8 cellular contexts compared by ENCODE assay signal in genomic region chr14:34043627-34044372, GRCh38.
DNase-seq lines count a peak whose midpoint lies in the region; ATAC-seq lines count a peak whose summit lies in the region.

No MANE protein-coding gene starts in this region.

- H3K9me3 Mint-ChIP-seq in T-helper 1 cell treated with Interleukin-12 subunit alpha and Interleukin-12 subunit beta and Interleukin-4 antibody, amounts not matched to agents 30 μg/mL and 1 μg/mL, for 36 hours: peaks cover 8% of the 10 kb centered on the region
- H3K9me3 Mint-ChIP-seq in central memory CD8-positive, alpha-beta T cell: peaks cover 12% of the 10 kb centered on the region

- H3K27ac Mint-ChIP-seq in T-helper 1 cell treated with Interleukin-12 subunit alpha and Interleukin-12 subunit beta and Interleukin-4 antibody, amounts not matched to agents 30 μg/mL and 1 μg/mL, for 36 hours: peak overlapping the region; percentile 92
- H3K27ac Mint-ChIP-seq in central memory CD8-positive, alpha-beta T cell (ENCODE audit: low read depth): no peak overlapping the region

- H3K27me3 Mint-ChIP-seq in T-helper 1 cell treated with Interleukin-12 subunit alpha and Interleukin-12 subunit beta and Interleukin-4 antibody, amounts not matched to agents 30 μg/mL and 1 μg/mL, for 36 hours (ENCODE audit: low read depth): no peaks in the 10 kb centered on the region
- no peaks in the 10 kb centered on the region for H3K27me3 Mint-ChIP-seq in central memory CD8-positive, alpha-beta T cell

- peaks cover 22% of the 10 kb centered on the region for H3K36me3 Mint-ChIP-seq in T-helper 1 cell treated with Interleukin-12 subunit alpha and Interleukin-12 subunit beta and Interleukin-4 antibody, amounts not matched to agents 30 μg/mL and 1 μg/mL, for 36 hours (ENCODE audit: low read depth)
- H3K36me3 Mint-ChIP-seq in central memory CD8-positive, alpha-beta T cell (ENCODE audit: insufficient read depth): no peaks in the 10 kb centered on the region

- no peak for DNase-seq in central memory CD8-positive, alpha-beta T cell (ENCODE audit: low spot score in 2 of 2)
- DNase-seq in stimulated activated CD8-positive, alpha-beta memory T cell treated with anti-CD3 and anti-CD28 coated beads, Interleukin-12 subunit alpha, Interleukin-12 subunit beta, amount 100 ng/mL, for 1 hour (ENCODE audit: low read depth): peak; percentile 16
- DNase-seq in middle frontal gyrus (ENCODE audit: extremely low spot score, low spot score): no peak
- DNase-seq in NCI-H2171 treated with DMSO at 0.1 percent for 48 hours (lab: John Stamatoyannopoulos, UW): no peak
- DNase-seq in CD1c-positive myeloid dendritic cell (ENCODE audit: extremely low spot score): no peak

- peak overlapping the region; percentile 49 for H3K4me3 Mint-ChIP-seq in T-helper 1 cell treated with Interleukin-12 subunit alpha and Interleukin-12 subunit beta and Interleukin-4 antibody, amounts not matched to agents 30 μg/mL and 1 μg/mL, for 36 hours
- peak overlapping the region; percentile 31 for H3K4me3 Mint-ChIP-seq in central memory CD8-positive, alpha-beta T cell

- ATAC-seq in GM18868 (IDR thresholded peaks at IDR 0.05; ENCODE audit: unreplicated experiment) (peak; percentile 97), HG02943 (IDR thresholded peaks at IDR 0.05; ENCODE audit: low read depth, unreplicated experiment) (peak; percentile 74)
- ATAC-seq in central memory CD8-positive, alpha-beta T cell (replicated peaks; ENCODE audit: extremely low read depth, poor library complexity, severe bottlenecking): peak; percentile 80

- peaks cover 70% of the 10 kb centered on the region for H3K4me1 Mint-ChIP-seq in T-helper 1 cell treated with Interleukin-12 subunit alpha and Interleukin-12 subunit beta and Interleukin-4 antibody, amounts not matched to agents 30 μg/mL and 1 μg/mL, for 36 hours (ENCODE audit: low read depth)
- H3K4me1 Mint-ChIP-seq in central memory CD8-positive, alpha-beta T cell: peaks cover 13% of the 10 kb centered on the region
